16 cellular contexts compared by ENCODE assay signal in genomic region chr2:216477283-216478035, GRCh38. TPM values are rescaled to one million over a fixed set of nuclear protein-coding genes. Genes with fewer than 3 reads are reported as not detected.
DNase-seq lines count a peak whose midpoint lies in the region; ATAC-seq, FAIRE-seq and TF ChIP-seq lines count a peak whose summit lies in the region.
"Had no signal": no experiment of that assay in that cellular context is flagged by ENCODE, and none has a peak within 500 bp of the region (broad histone marks: within the 10 kb centered on the region; RNA-seq: fewer than 3 reads in every experiment).

No MANE protein-coding gene starts in this region.

- H3K79me2 ChIP-seq in ACC112 (ENCODE audit: control insufficient read depth, insufficient read depth, low read length, unreplicated experiment) (no peaks in the 10 kb centered on the region), endothelial cell of umbilical vein (ENCODE audit: control insufficient read depth, insufficient read depth, low read length) (no peaks in the 10 kb centered on the region), neural progenitor cell (ENCODE audit: low read depth) (no peaks in the 10 kb centered on the region)

- no peak overlapping the region for H2BK20ac ChIP-seq in IMR-90 (ENCODE audit: low read depth, low read length)

- ATAC-seq in IMR-90 (ENCODE audit: low read depth) (peak; percentile 28; the same call in 1 of the 2 replicates), GM21515 (IDR thresholded peaks at IDR 0.05; ENCODE audit: unreplicated experiment) (no peak), HG03378 (IDR thresholded peaks at IDR 0.05; ENCODE audit: unreplicated experiment) (no peak)

- no peaks in the 10 kb centered on the region for H3K27me3 Mint-ChIP-seq in neural progenitor cell (ENCODE audit: insufficient read depth, low read depth)
- H3K27me3 Mint-ChIP-seq: activated naive CD4-positive, alpha-beta T cell treated with anti-CD3 and anti-CD28 coated beads, Interleukin-2, amount 10 ng/mL, durations not matched to agents 7 days and 5 days had no signal

- in situ Hi-C loops in IMR-90 (cut with MboI; ENCODE audit: low sequenced_read_pairs) = no loop called here

- H3K9me1 ChIP-seq in IMR-90 (ENCODE audit: insufficient read depth, low read length) (peaks cover 19% of the 10 kb centered on the region), endothelial cell of umbilical vein (replicated peaks; ENCODE audit: control insufficient read depth, extremely low read depth, insufficient read depth, low read length) (no peaks in the 10 kb centered on the region)

- H4K91ac ChIP-seq in IMR-90 (ENCODE audit: insufficient read depth, low read depth, low read length) = no peak overlapping the region

- H2AK5ac ChIP-seq in IMR-90 (ENCODE audit: low read depth, low read length) = no peak overlapping the region

- H4K5ac ChIP-seq in IMR-90 (ENCODE audit: low read depth, low read length) = no peak overlapping the region

- no peaks in the 10 kb centered on the region for H3K9me3 Mint-ChIP-seq in neural progenitor cell
- H3K9me3 Mint-ChIP-seq: activated naive CD4-positive, alpha-beta T cell treated with anti-CD3 and anti-CD28 coated beads, Interleukin-2, amount 10 ng/mL, durations not matched to agents 7 days and 5 days had no signal

- H3K36me3 ChIP-seq in ACC112 (ENCODE audit: insufficient read depth, low read length) = peaks cover 6% of the 10 kb centered on the region
- peaks cover 22% of the 10 kb centered on the region for H3K36me3 ChIP-seq in IMR-90 (ENCODE audit: control insufficient read depth, insufficient read depth, low read length)
- no peaks in the 10 kb centered on the region; the same call in 1 of the 2 replicates for H3K36me3 ChIP-seq in SJCRH30
- peaks cover 0 to 11% of the 10 kb centered on the region in 2 experiments for H3K36me3 ChIP-seq in endothelial cell of umbilical vein (ENCODE audit: control insufficient read depth in 2 of 2, extremely low read depth in 1 of 2, insufficient read depth in 2 of 2, low read length in 2 of 2)
- no peaks in the 10 kb centered on the region for H3K36me3 ChIP-seq in neural progenitor cell

- H3K9me3 ChIP-seq in IMR-90 (ENCODE audit: control insufficient read depth, insufficient read depth, low read length) = no peaks in the 10 kb centered on the region
- no peaks in the 10 kb centered on the region for H3K9me3 ChIP-seq in SJCRH30 (replicated peaks)
- H3K9me3 ChIP-seq in endothelial cell of umbilical vein (replicated peaks; ENCODE audit: control insufficient read depth, insufficient read depth, low read length) = no peaks in the 10 kb centered on the region
- H3K9me3 ChIP-seq in neural progenitor cell (ENCODE audit: low read depth) = no peaks in the 10 kb centered on the region
- H3K9me3 ChIP-seq: body of pancreas, pancreas, sigmoid colon had no signal

- no peak overlapping the region for H2BK15ac ChIP-seq in IMR-90 (ENCODE audit: low read depth, low read length)

- H2AFZ ChIP-seq in ACC112 (ENCODE audit: low read length, unreplicated experiment) (no peak overlapping the region), IMR-90 (replicated peaks; ENCODE audit: low read length, poor library complexity) (peak overlapping the region; percentile 56), endothelial cell of umbilical vein (ENCODE audit: low read depth, low read length) (no peak overlapping the region), neural progenitor cell (replicated peaks) (no peak overlapping the region)

- no peaks in the 10 kb centered on the region; a peak in 1 of 4 replicates for H3K79me1 ChIP-seq in IMR-90 (ENCODE audit: low read depth in 1 of 2, low read length in 2 of 2)

- H3K14ac ChIP-seq in IMR-90 (replicated peaks; ENCODE audit: low read depth, low read length) = no peak overlapping the region; the same call in 1 of the 2 replicates

- H3K27ac ChIP-seq in ACC112 (ENCODE audit: low read depth, low read length) (0 out of 2 replicates have a peak overlapping the region, but pooled peaks have one; percentile 10), IMR-90 (ENCODE audit: insufficient read depth, low read length) (no peak overlapping the region), SJCRH30 (peak overlapping the region; percentile 18; the same call in 1 of the 2 replicates), endothelial cell of umbilical vein (ENCODE audit: insufficient read depth, low read depth, low read length) (peak overlapping the region; percentile 54), neural progenitor cell (no peak overlapping the region)
- H3K27ac ChIP-seq: body of pancreas, coronary artery, pancreas, sigmoid colon had no signal

- TF ChIP-seq RAD21 in IMR-90 (IDR thresholded peaks at IDR 0.05; ENCODE audit: low read length) = no peak

- H2AK9ac ChIP-seq in IMR-90 (replicated peaks; ENCODE audit: low read depth, low read length, poor library complexity) = no peak overlapping the region

- H3K4me2 ChIP-seq in IMR-90 (ENCODE audit: low read depth, low read length) = no peak overlapping the region
- peak overlapping the region; percentile 16 for H3K4me2 ChIP-seq in endothelial cell of umbilical vein (ENCODE audit: insufficient read depth, low read length)
- no peak overlapping the region for H3K4me2 ChIP-seq in neural progenitor cell

- FAIRE-seq in endothelial cell of umbilical vein (lab: Jason Lieb, UNC) = no peak
- FAIRE-seq: pancreas had no signal

- intact Hi-C loops in IMR-90 (cut with micrococcal nuclease) = loop anchor here (5.0 kb wide), 1 partner anchor 35 kb away; no protein-coding TSS in a partner anchor
- intact Hi-C loops in endothelial cell of umbilical vein (cut with micrococcal nuclease) = loop anchor here (1.0 kb wide), 2 partner anchors 10 to 13 kb away; no protein-coding TSS in a partner anchor

- TF ChIP-seq CTCF in IMR-90 (conservative IDR thresholded peaks at IDR 0.05; ENCODE audit: low read depth, low read length) (no peak), endothelial cell of umbilical vein (IDR thresholded peaks at IDR 0.05; ENCODE audit: extremely low read depth in 1 of 2, insufficient read depth in 1 of 2, low read depth in 1 of 2, low read length in 2 of 2) (no peak), neural progenitor cell (IDR thresholded peaks at IDR 0.05) (no peak)

- no CpG with 5 or more reads among the region's 2 CpGs for WGBS in IMR-90 (ENCODE audit: extremely low coverage in 2 of 2, insufficient read length in 1 of 2), 2 experiments

- H3K4ac ChIP-seq in IMR-90 (ENCODE audit: low read depth, low read length) = no peak overlapping the region

- H3K56ac ChIP-seq in IMR-90 (ENCODE audit: extremely low read depth, insufficient read depth, low read length) = no peak overlapping the region

- H3K27ac Mint-ChIP-seq in neural progenitor cell = no peak overlapping the region
- H3K27ac Mint-ChIP-seq: activated naive CD4-positive, alpha-beta T cell treated with anti-CD3 and anti-CD28 coated beads, Interleukin-2, amount 10 ng/mL, durations not matched to agents 7 days and 5 days had no signal

- POLR2A ChIA-PET in IMR-90 (lab: Charles Lee; ENCODE audit: unreplicated experiment) = no interaction called here
- POLR2A ChIA-PET in endothelial cell of umbilical vein (lab: Charles Lee) = interaction anchor here (0.5 to 2.3 kb wide), 3 partner anchors 10 to 104 kb away, joined by 3 to 12 read pairs (median 4); partner anchors contain the start of gene RPL37A

- peaks cover 2% of the 10 kb centered on the region for H3K4me1 Mint-ChIP-seq in neural progenitor cell

- peaks cover 2% of the 10 kb centered on the region for H3F3A ChIP-seq in neural progenitor cell (ENCODE audit: low read depth)

- dilution Hi-C loops in IMR-90 (cut with HindIII; ENCODE audit: low sequenced_read_pairs, unreplicated experiment) = no loop called here
- dilution Hi-C loops in endothelial cell of umbilical vein (cut with MboI; ENCODE audit: extremely low pct_ligation_motif_present, low sequenced_read_pairs) = no loop called here

- H3K4me3 ChIP-seq in ACC112 (ENCODE audit: low read depth, low read length) (no peak overlapping the region), IMR-90 (ENCODE audit: insufficient read depth, low read depth, low read length) (no peak overlapping the region), SJCRH30 (no peak overlapping the region), endothelial cell of umbilical vein (replicated peaks in 1 of 3; ENCODE audit: insufficient read depth in 1 of 3, low read depth in 1 of 3, low read length in 3 of 3) (no peak overlapping the region), neural progenitor cell (no peak overlapping the region)
- H3K4me3 ChIP-seq: body of pancreas, coronary artery, pancreas, sigmoid colon had no signal

- no peak overlapping the region for H2BK5ac ChIP-seq in IMR-90 (ENCODE audit: low read depth, low read length, poor library complexity, severe bottlenecking)

- no peak overlapping the region for H2BK120ac ChIP-seq in IMR-90 (ENCODE audit: low read depth, low read length)

- H3K23ac ChIP-seq in IMR-90 (ENCODE audit: low read depth, low read length) = no peak overlapping the region

- H4K8ac ChIP-seq in IMR-90 (ENCODE audit: low read depth in 2 of 2, low read length in 2 of 2) = no peak overlapping the region

- peaks cover 21% of the 10 kb centered on the region for H3K36me3 Mint-ChIP-seq in neural progenitor cell

- H3K4me3 Mint-ChIP-seq in neural progenitor cell = no peak overlapping the region
- H3K4me3 Mint-ChIP-seq: activated naive CD4-positive, alpha-beta T cell treated with anti-CD3 and anti-CD28 coated beads, Interleukin-2, amount 10 ng/mL, durations not matched to agents 7 days and 5 days had no signal

- H4K20me1 ChIP-seq in IMR-90 (ENCODE audit: insufficient read depth, low read length) (no peaks in the 10 kb centered on the region), endothelial cell of umbilical vein (replicated peaks; ENCODE audit: control insufficient read depth, extremely low read depth, insufficient read depth, low read length) (no peaks in the 10 kb centered on the region), neural progenitor cell (ENCODE audit: low read depth) (no peaks in the 10 kb centered on the region)

- CTCF ChIA-PET in IMR-90 (lab: Yijun Ruan, JAX) (interaction anchor here (0.5 to 0.7 kb wide), 2 partner anchors 19 to 374 kb away, joined by 3 read pairs; no protein-coding TSS in a partner anchor), endothelial cell of umbilical vein (lab: Charles Lee) (interaction anchor here (1.6 to 2.1 kb wide), 7 partner anchors 9 to 255 kb away, joined by 4 to 12 read pairs (median 6); partner anchors contain the start of genes MARCHF4 and RPL37A)

- H3K27me3 ChIP-seq in ACC112 (ENCODE audit: insufficient read depth, low read length) (no peaks in the 10 kb centered on the region), IMR-90 (ENCODE audit: control insufficient read depth, insufficient read depth, low read length) (no peaks in the 10 kb centered on the region), SJCRH30 (no peaks in the 10 kb centered on the region), endothelial cell of umbilical vein (ENCODE audit: control insufficient read depth in 2 of 2, insufficient read depth in 2 of 2, low read length in 2 of 2) (no peaks in the 10 kb centered on the region), neural progenitor cell (no peaks in the 10 kb centered on the region)
- H3K27me3 ChIP-seq: body of pancreas, pancreas, sigmoid colon had no signal

- TF ChIP-seq POLR2A in IMR-90 (IDR thresholded peaks at IDR 0.05; ENCODE audit: low read depth, low read length) (no peak), endothelial cell of umbilical vein (IDR thresholded peaks at IDR 0.05; ENCODE audit: low read depth, low read length) (no peak)

- DNase-seq in IMR-90 = peak; percentile 16
- no peak for DNase-seq in SJCRH30
- DNase-seq in endothelial cell of umbilical vein (ENCODE audit: low read depth, low spot score) = no peak
- no peak for DNase-seq in neural progenitor cell (ENCODE audit: low spot score)
- no peak for DNase-seq in effector CD8-positive, alpha-beta T cell (lab: John Stamatoyannopoulos, UW)
- DNase-seq: activated naive CD4-positive, alpha-beta T cell treated with anti-CD3 and anti-CD28 coated beads, Interleukin-2, amount 10 ng/mL, durations not matched to agents 7 days and 5 days; COR-L47; NCI-H1092; NCI-H2171 treated with DMSO at 0.1 percent for 48 hours; sigmoid colon had no signal

- no peak overlapping the region for H3K18ac ChIP-seq in IMR-90 (ENCODE audit: low read depth, low read length)

- H3K4me1 ChIP-seq in ACC112 (ENCODE audit: control insufficient read depth, insufficient read depth, low read length, unreplicated experiment) = peaks cover 16% of the 10 kb centered on the region
- no peaks in the 10 kb centered on the region; the same call in 1 of the 2 replicates for H3K4me1 ChIP-seq in IMR-90 (ENCODE audit: control insufficient read depth, insufficient read depth, low read length)
- peaks cover 4% of the 10 kb centered on the region for H3K4me1 ChIP-seq in SJCRH30
- H3K4me1 ChIP-seq in endothelial cell of umbilical vein (ENCODE audit: control insufficient read depth, extremely low read depth, insufficient read depth, low read length) = peaks cover 19% of the 10 kb centered on the region
- no peaks in the 10 kb centered on the region for H3K4me1 ChIP-seq in neural progenitor cell
- H3K4me1 ChIP-seq: body of pancreas, pancreas, sigmoid colon had no signal

- H3K9ac ChIP-seq in IMR-90 (ENCODE audit: low read depth, low read length) (no peak overlapping the region), endothelial cell of umbilical vein (replicated peaks; ENCODE audit: extremely low read depth, insufficient read depth, low read length) (no peak overlapping the region), neural progenitor cell (no peak overlapping the region)

- BruUV-seq in IMR-90 (replicated peaks; lab: Mats Ljungman, UMichigan) (no TSS peak), endothelial cell of umbilical vein (replicated peaks; lab: Mats Ljungman, UMichigan) (no TSS peak)

RNA-seq across cellular contexts. Expression of gene RPL37A, which starts 21.2 kb away (rescaled TPM):
- total RNA-seq in IMR-90 (2012; rRNA removed) = 341 and 804 TPM in 2 replicates
- polyA plus RNA-seq in IMR-90 (2012; rRNA removed) = 1,504 and 1,572 TPM in 2 replicates
- 2,705 and 5,319 TPM in 2 replicates for polyA plus RNA-seq in IMR-90 (2012; cell fraction: cytosol; rRNA removed)
- polyA plus RNA-seq in IMR-90 (2012; cell fraction: nucleus; rRNA removed; ENCODE audit: low replicate concordance) = 530 and 1,168 TPM in 2 replicates
- 4,028 and 4,913 TPM in 2 replicates for total RNA-seq in SJCRH30 (2014; rRNA removed; shearing (Covaris generic))
- 2,628 and 2,952 TPM in 2 replicates for total RNA-seq in endothelial cell of umbilical vein
- polyA plus RNA-seq in endothelial cell of umbilical vein = 1,143 and 1,889 TPM in 2 replicates
- polyA plus RNA-seq in endothelial cell of umbilical vein (2011; cell fraction: cytosol; rRNA removed) = 2,402 and 3,048 TPM in 2 replicates
- 806 and 883 TPM in 2 replicates for polyA plus RNA-seq in endothelial cell of umbilical vein (2011; cell fraction: nucleus; rRNA removed)
- 5,195 and 6,189 TPM in 2 replicates for polyA plus RNA-seq in endothelial cell of umbilical vein (2012)
- polyA minus RNA-seq in endothelial cell of umbilical vein = 605 and 868 TPM in 2 replicates
- 771 TPM for polyA minus RNA-seq in endothelial cell of umbilical vein (2011; cell fraction: cytosol; rRNA and poly(A)+ RNA removed)
- 140 and 162 TPM in 2 replicates for polyA minus RNA-seq in endothelial cell of umbilical vein (2011; cell fraction: nucleus; rRNA and poly(A)+ RNA removed)
- 1,730 and 1,918 TPM in 2 replicates for total RNA-seq in neural progenitor cell (ENCODE audit: low replicate concordance)

Comparison
In these comparisons a context has a peak if more than half of its experiments do, and no peak if none do; other contexts are left out.
1. H3K27ac ChIP-seq: peak in ACC112 (single experiment), SJCRH30 (single experiment) and endothelial cell of umbilical vein (single experiment); none in IMR-90 (single experiment) and neural progenitor cell (single experiment).